ENCODE assay signal across 8 cellular contexts in genomic region chr19:5953680-5954213, GRCh38. TPM values are rescaled to one million over a fixed set of nuclear protein-coding genes. Genes with fewer than 3 reads are reported as not detected.
DNase-seq lines count a peak whose midpoint lies in the region; ATAC-seq and TF ChIP-seq lines count a peak whose summit lies in the region.

No MANE protein-coding gene starts in this region.

- H3K36me3 ChIP-seq in IMR-90 (ENCODE audit: control insufficient read depth, insufficient read depth, low read length) (peaks cover 13% of the 10 kb centered on the region), testis (ENCODE audit: low read depth, missing control alignments) (no peaks in the 10 kb centered on the region)

- peak overlapping the region; percentile 72 for H4K91ac ChIP-seq in IMR-90 (ENCODE audit: insufficient read depth, low read depth, low read length)

- H4K8ac ChIP-seq in IMR-90 (ENCODE audit: low read depth in 2 of 2, low read length in 2 of 2): peak overlapping the region; percentile 63 to 74

- H3K27me3 ChIP-seq in IMR-90 (ENCODE audit: control insufficient read depth, insufficient read depth, low read length) (no peaks in the 10 kb centered on the region), testis (no peaks in the 10 kb centered on the region)

- TF ChIP-seq POLR2A in IMR-90 (IDR thresholded peaks at IDR 0.05; ENCODE audit: low read depth, low read length) (no peak), testis (IDR thresholded peaks at IDR 0.05) (no peak)

- H3K27ac Mint-ChIP-seq in glutamatergic neuron (ENCODE audit: unreplicated experiment): peak overlapping the region; percentile 98
- peak overlapping the region; percentile 96 for H3K27ac Mint-ChIP-seq in stimulated activated effector memory CD8-positive, alpha-beta T cell treated with anti-CD3 and anti-CD28 coated beads, Interleukin-12 subunit alpha, Interleukin-12 subunit beta, amount 100 ng/mL, for 72 hours

- peak overlapping the region; percentile 5 for H3K4me2 ChIP-seq in IMR-90 (ENCODE audit: low read depth, low read length)

- CTCF ChIA-PET in IMR-90 (lab: Yijun Ruan, JAX): interaction anchor here (2.6 kb wide), 1 partner anchor 150 kb away, joined by 9 read pairs; the partner anchor contains the start of gene NRTN

- peaks cover 70% of the 10 kb centered on the region for H3K4me1 Mint-ChIP-seq in glutamatergic neuron (ENCODE audit: low read depth, unreplicated experiment)
- H3K4me1 Mint-ChIP-seq in stimulated activated effector memory CD8-positive, alpha-beta T cell treated with anti-CD3 and anti-CD28 coated beads, Interleukin-12 subunit alpha, Interleukin-12 subunit beta, amount 100 ng/mL, for 72 hours: peaks cover 77% of the 10 kb centered on the region

- H2BK5ac ChIP-seq in IMR-90 (ENCODE audit: low read depth, low read length, poor library complexity, severe bottlenecking): peak overlapping the region; percentile 76

- BruUV-seq in IMR-90 (replicated peaks; lab: Mats Ljungman, UMichigan): no TSS peak

- dilution Hi-C loops in IMR-90 (cut with HindIII; ENCODE audit: low sequenced_read_pairs, unreplicated experiment): no loop called here

- no peak for TF ChIP-seq RAD21 in IMR-90 (IDR thresholded peaks at IDR 0.05; ENCODE audit: low read length)

- peak overlapping the region; percentile 95 for H3K4ac ChIP-seq in IMR-90 (ENCODE audit: low read depth, low read length)

- 62% methylated on average over 4 of the region's 17 CpGs; no CpG with 5 or more reads in 1 of the 2 experiments for WGBS in IMR-90 (ENCODE audit: extremely low coverage in 2 of 2, insufficient read length in 1 of 2), 2 experiments
- WGBS in testis, 2 donors: 66 to 70% methylated on average over 17 of the region's 17 CpGs

- intact Hi-C loops in IMR-90 (cut with micrococcal nuclease): no loop called here
- intact Hi-C loops in testis (cut with DNase I; ENCODE audit: low total_unique reads): no loop called here

- H3K9me1 ChIP-seq in IMR-90 (ENCODE audit: insufficient read depth, low read length): peaks cover 44% of the 10 kb centered on the region

- H2AFZ ChIP-seq in IMR-90 (replicated peaks; ENCODE audit: low read length, poor library complexity): no peak overlapping the region

- H3K9me3 Mint-ChIP-seq in glutamatergic neuron (ENCODE audit: unreplicated experiment): peaks cover 10% of the 10 kb centered on the region
- H3K9me3 Mint-ChIP-seq in stimulated activated effector memory CD8-positive, alpha-beta T cell treated with anti-CD3 and anti-CD28 coated beads, Interleukin-12 subunit alpha, Interleukin-12 subunit beta, amount 100 ng/mL, for 72 hours: no peaks in the 10 kb centered on the region

- H3K4me1 ChIP-seq in IMR-90 (ENCODE audit: control insufficient read depth, insufficient read depth, low read length) (peaks cover 50% of the 10 kb centered on the region), testis (peaks cover 33% of the 10 kb centered on the region)

- peak overlapping the region; percentile 39 for H3K14ac ChIP-seq in IMR-90 (replicated peaks; ENCODE audit: low read depth, low read length)

- peak overlapping the region; percentile 1 for H3K18ac ChIP-seq in IMR-90 (ENCODE audit: low read depth, low read length)

- H3K56ac ChIP-seq in IMR-90 (ENCODE audit: extremely low read depth, insufficient read depth, low read length): 0 out of 2 replicates have a peak overlapping the region, but pooled peaks have one; percentile 29

- peak overlapping the region; percentile 85 for H2BK20ac ChIP-seq in IMR-90 (ENCODE audit: low read depth, low read length)

- H2AK5ac ChIP-seq in IMR-90 (ENCODE audit: low read depth, low read length): peak overlapping the region; percentile 87

- no peak for ATAC-seq in IMR-90 (ENCODE audit: low read depth)
- peak; percentile 59 for ATAC-seq in stimulated activated effector memory CD8-positive, alpha-beta T cell treated with anti-CD3 and anti-CD28 coated beads, Interleukin-12 subunit alpha, Interleukin-12 subunit beta, amount 100 ng/mL, for 72 hours

- H2BK15ac ChIP-seq in IMR-90 (ENCODE audit: low read depth, low read length): peak overlapping the region; percentile 64; the same call in 2 of the 3 replicates

- in situ Hi-C loops in IMR-90 (cut with MboI; ENCODE audit: low sequenced_read_pairs): no loop called here

- H3K4me3 ChIP-seq in IMR-90 (ENCODE audit: insufficient read depth, low read depth, low read length) (no peak overlapping the region), testis (no peak overlapping the region)

- peak overlapping the region; percentile 1 for H4K5ac ChIP-seq in IMR-90 (ENCODE audit: low read depth, low read length)

- DNase-seq in IMR-90 (no peak), activated T-cell treated with anti-CD3 and anti-CD28 coated beads for 4 hours (peak; percentile 21), glutamatergic neuron (no peak), HT-29 (ENCODE audit: low spot score) (no peak), MV-4-11 (lab: John Stamatoyannopoulos, UW) (no peak), NCI-H524 (lab: John Stamatoyannopoulos, UW) (no peak), testis (no peak)
- DNase-seq in stimulated activated effector memory CD8-positive, alpha-beta T cell treated with anti-CD3 and anti-CD28 coated beads, Interleukin-12 subunit alpha, Interleukin-12 subunit beta, amount 100 ng/mL, for 72 hours (ENCODE audit: low spot score in 2 of 2): peak in 1 of 2 donors; percentile 57

- no peaks in the 10 kb centered on the region for H3K9me3 ChIP-seq in IMR-90 (ENCODE audit: control insufficient read depth, insufficient read depth, low read length)
- no peaks in the 10 kb centered on the region for H3K9me3 ChIP-seq in testis

- POLR2A ChIA-PET in IMR-90 (lab: Charles Lee; ENCODE audit: unreplicated experiment): no interaction called here

- peak overlapping the region; percentile 72 for H3K4me3 Mint-ChIP-seq in glutamatergic neuron (ENCODE audit: unreplicated experiment)
- peak overlapping the region; percentile 55 for H3K4me3 Mint-ChIP-seq in stimulated activated effector memory CD8-positive, alpha-beta T cell treated with anti-CD3 and anti-CD28 coated beads, Interleukin-12 subunit alpha, Interleukin-12 subunit beta, amount 100 ng/mL, for 72 hours

- peak overlapping the region; percentile 8; the same call in 1 of the 2 replicates for H3K23ac ChIP-seq in IMR-90 (ENCODE audit: low read depth, low read length)

- peaks cover 84% of the 10 kb centered on the region for H4K20me1 ChIP-seq in IMR-90 (ENCODE audit: insufficient read depth, low read length)

- H2AK9ac ChIP-seq in IMR-90 (replicated peaks; ENCODE audit: low read depth, low read length, poor library complexity): peak overlapping the region; percentile 78

- H2BK120ac ChIP-seq in IMR-90 (ENCODE audit: low read depth, low read length): peak overlapping the region; percentile 67

- TF ChIP-seq CTCF in IMR-90 (conservative IDR thresholded peaks at IDR 0.05; ENCODE audit: low read depth, low read length) (no peak), glutamatergic neuron (IDR thresholded peaks at IDR 0.05; ENCODE audit: partially characterized antibody, unreplicated experiment) (no peak), testis (IDR thresholded peaks at IDR 0.05) (no peak)

- no peaks in the 10 kb centered on the region for H3K36me3 Mint-ChIP-seq in glutamatergic neuron (ENCODE audit: unreplicated experiment)
- peaks cover 44% of the 10 kb centered on the region for H3K36me3 Mint-ChIP-seq in stimulated activated effector memory CD8-positive, alpha-beta T cell treated with anti-CD3 and anti-CD28 coated beads, Interleukin-12 subunit alpha, Interleukin-12 subunit beta, amount 100 ng/mL, for 72 hours

- peaks cover 37 to 100% of the 10 kb centered on the region in 2 experiments; a peak in 3 of 4 replicates for H3K79me1 ChIP-seq in IMR-90 (ENCODE audit: low read depth in 1 of 2, low read length in 2 of 2)

- peak overlapping the region; percentile 67 for H3K27ac ChIP-seq in IMR-90 (ENCODE audit: insufficient read depth, low read length)
- no peak overlapping the region for H3K27ac ChIP-seq in testis

- peak overlapping the region; percentile 33 for H3K9ac ChIP-seq in IMR-90 (ENCODE audit: low read depth, low read length)

- H3K27me3 Mint-ChIP-seq in glutamatergic neuron (ENCODE audit: unreplicated experiment): peaks cover 7% of the 10 kb centered on the region

TF ChIP-seq in IMR-90, 13 proteins besides CTCF, POLR2A, EP300 and RAD21 (continues in another document):
- no peak for TF ChIP-seq BHLHE40 (IDR thresholded peaks at IDR 0.05; ENCODE audit: low read depth, low read length)
- peak; percentile 72 for TF ChIP-seq MAFK (IDR thresholded peaks at IDR 0.05; ENCODE audit: low read depth, low read length)

RNA-seq across cellular contexts. Expression of gene RANBP3, which starts 24.2 kb away (rescaled TPM):
- total RNA-seq in IMR-90 (2012; rRNA removed) (42.5 and 46.7 TPM in 2 replicates), glutamatergic neuron (ENCODE audit: unreplicated experiment) (92.1 TPM), testis (100 to 1,000 TPM; 145 to 148 TPM)
- polyA plus RNA-seq in IMR-90 (2012; rRNA removed) (111 and 165 TPM in 2 replicates), testis (ENCODE audit: insufficient read depth, low read depth, low replicate concordance) (142 TPM)
- polyA plus RNA-seq in IMR-90 (2012; cell fraction: cytosol; rRNA removed): 75.6 and 136 TPM in 2 replicates
- 170 and 215 TPM in 2 replicates for polyA plus RNA-seq in IMR-90 (2012; cell fraction: nucleus; rRNA removed; ENCODE audit: low replicate concordance)
- total RNA-seq in HT-29 (2014; rRNA removed; shearing (Covaris generic)): 62.1 and 79.3 TPM in 2 replicates

RNA-seq across cellular contexts. Expression of gene CAPS, which starts 39.7 kb away (rescaled TPM):
- total RNA-seq in IMR-90 (2012; rRNA removed): 0.54 and 1.4 TPM in 2 replicates
- 4.9 and 5.6 TPM in 2 replicates for polyA plus RNA-seq in IMR-90 (2012; rRNA removed)
- 2.2 and 2.4 TPM in 2 replicates for polyA plus RNA-seq in IMR-90 (2012; cell fraction: cytosol; rRNA removed)
- polyA plus RNA-seq in IMR-90 (2012; cell fraction: nucleus; rRNA removed; ENCODE audit: low replicate concordance): 34.4 and 78.7 TPM in 2 replicates
- 9.9 TPM for total RNA-seq in glutamatergic neuron (ENCODE audit: unreplicated experiment)
- 13.9 and 20.1 TPM in 2 replicates for total RNA-seq in HT-29 (2014; rRNA removed; shearing (Covaris generic))
- 10 to 100 TPM in 1 of 2 donors, 1 to 10 TPM in 1; 9.4 to 13.9 TPM for total RNA-seq in testis
- polyA plus RNA-seq in testis (ENCODE audit: insufficient read depth, low read depth, low replicate concordance): 20.9 TPM

RNA-seq across cellular contexts. Expression of gene VMAC, which starts 49.1 kb away (rescaled TPM):
- total RNA-seq in IMR-90 (2012; rRNA removed) (1.4 and 1.7 TPM in 2 replicates), glutamatergic neuron (ENCODE audit: unreplicated experiment) (7.5 TPM), testis (1 to 10 TPM; 7.4 to 7.7 TPM)
- polyA plus RNA-seq in IMR-90 (2012; rRNA removed) (3.1 TPM in 2 replicates), testis (ENCODE audit: insufficient read depth, low read depth, low replicate concordance) (3.4 TPM)
- polyA plus RNA-seq in IMR-90 (2012; cell fraction: cytosol; rRNA removed): 2.2 and 3.0 TPM in 2 replicates
- 27.6 and 28.8 TPM in 2 replicates for polyA plus RNA-seq in IMR-90 (2012; cell fraction: nucleus; rRNA removed; ENCODE audit: low replicate concordance)
- total RNA-seq in HT-29 (2014; rRNA removed; shearing (Covaris generic)): 3.5 and 6.0 TPM in 2 replicates

RNA-seq across cellular contexts. Expression of gene NDUFA11, which starts 50.2 kb away (rescaled TPM):
- total RNA-seq in IMR-90 (2012; rRNA removed): 297 and 375 TPM in 2 replicates
- 1,140 and 1,276 TPM in 2 replicates for polyA plus RNA-seq in IMR-90 (2012; rRNA removed)
- polyA plus RNA-seq in IMR-90 (2012; cell fraction: cytosol; rRNA removed): 644 and 1,099 TPM in 2 replicates
- polyA plus RNA-seq in IMR-90 (2012; cell fraction: nucleus; rRNA removed; ENCODE audit: low replicate concordance): 285 and 599 TPM in 2 replicates
- total RNA-seq in glutamatergic neuron (ENCODE audit: unreplicated experiment): 193 TPM
- total RNA-seq in HT-29 (2014; rRNA removed; shearing (Covaris generic)): 265 and 313 TPM in 2 replicates
- 100 to 1,000 TPM; 167 to 194 TPM for total RNA-seq in testis
- polyA plus RNA-seq in testis (ENCODE audit: insufficient read depth, low read depth, low replicate concordance): 170 TPM
